In the genomic region with DNA sequence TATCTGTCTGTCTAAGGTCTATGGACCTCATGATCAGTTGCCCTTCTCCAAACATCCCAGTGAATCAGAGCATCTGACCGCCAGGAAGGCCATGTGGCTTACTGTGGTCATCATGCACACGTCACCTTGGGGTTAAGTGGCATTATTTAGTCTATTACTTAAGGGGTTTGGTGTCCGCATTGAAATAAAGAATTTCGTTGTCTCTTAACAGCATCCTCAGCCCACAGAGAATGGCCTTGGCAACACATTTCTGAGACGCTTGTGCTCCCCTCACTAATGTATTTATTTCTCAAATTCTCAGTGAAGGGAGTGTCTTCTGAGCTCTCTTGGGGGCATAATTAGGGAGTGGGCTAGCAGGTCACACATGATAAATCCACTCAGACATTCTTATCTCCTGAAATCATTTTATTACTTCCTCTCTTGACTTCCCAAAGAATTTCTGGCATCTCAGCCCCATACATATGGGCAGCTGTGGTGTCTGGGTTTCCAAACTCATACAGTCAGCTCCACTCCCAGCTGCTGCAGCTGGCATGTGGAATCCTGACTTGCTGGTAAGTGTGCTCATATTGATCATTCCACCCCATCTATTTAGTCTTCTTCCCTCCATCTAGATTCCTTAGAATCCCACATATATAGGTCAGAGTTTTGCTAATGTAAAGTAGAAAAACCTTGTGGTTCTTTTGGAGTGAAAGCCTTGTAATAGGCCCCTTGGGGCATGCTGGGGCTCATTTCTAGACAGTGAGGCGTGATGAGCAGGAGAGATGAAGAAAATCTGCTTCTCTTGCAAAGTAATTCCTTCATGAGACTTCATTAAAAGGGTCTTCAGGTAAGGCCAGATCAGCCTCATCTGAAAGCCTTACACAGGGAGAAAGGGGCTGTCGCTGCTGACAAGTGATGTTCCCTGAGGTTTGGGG, we compare ENCODE assay signal across 13 cellular contexts.
DNase-seq lines count a peak whose midpoint lies in the region; ATAC-seq, FAIRE-seq and TF ChIP-seq lines count a peak whose summit lies in the region.
"Had no signal": no experiment of that assay in that cellular context is flagged by ENCODE, and none has a peak within 500 bp of the region (broad histone marks: within the 10 kb centered on the region; RNA-seq: fewer than 3 reads in every experiment).

No MANE protein-coding gene starts in this region.

- no peak overlapping the region for H3K4me3 ChIP-seq in SJSA1
- H3K4me3 ChIP-seq in fibroblast of lung (replicated peaks in 1 of 4; ENCODE audit: control extremely low read depth in 1 of 4, insufficient read depth in 1 of 4, low read depth in 3 of 4, low read length in 4 of 4): no peak overlapping the region
- no peak overlapping the region for H3K4me3 ChIP-seq in smooth muscle cell

- FAIRE-seq in H54 (lab: Jason Lieb, UNC): peak; percentile 84

- H2AFZ ChIP-seq in fibroblast of lung (ENCODE audit: low read length) (no peak overlapping the region), smooth muscle cell (ENCODE audit: low read depth) (no peak overlapping the region)
- H2AFZ ChIP-seq: parathyroid adenoma had no signal

- ATAC-seq in HG03175 (IDR thresholded peaks at IDR 0.05; ENCODE audit: unreplicated experiment): no peak
- ATAC-seq in HG02763 (IDR thresholded peaks at IDR 0.05; ENCODE audit: unreplicated experiment): no peak
- ATAC-seq in HG03469 (IDR thresholded peaks at IDR 0.05; ENCODE audit: unreplicated experiment): no peak

- H3K9ac ChIP-seq in fibroblast of lung (ENCODE audit: insufficient read depth, low read length) (no peak overlapping the region), smooth muscle cell (ENCODE audit: low read depth) (peak overlapping the region; percentile 84)
- H3K9ac ChIP-seq: parathyroid adenoma had no signal

- no peaks in the 10 kb centered on the region for H3F3A ChIP-seq in smooth muscle cell (ENCODE audit: low read depth)

- H3K27ac ChIP-seq in SJSA1 (peak overlapping the region; percentile 93), fibroblast of lung (ENCODE audit: insufficient read depth, low read length) (peak overlapping the region; percentile 70), smooth muscle cell (ENCODE audit: low read depth) (peak overlapping the region; percentile 93)
- H3K27ac ChIP-seq: parathyroid adenoma had no signal

- H3K27me3 ChIP-seq in SJSA1 (replicated peaks) (no peaks in the 10 kb centered on the region), fibroblast of lung (ENCODE audit: control insufficient read depth, insufficient read depth, low read length) (no peaks in the 10 kb centered on the region), smooth muscle cell (ENCODE audit: low read depth) (no peaks in the 10 kb centered on the region)

- WGBS in smooth muscle cell (ENCODE audit: low lambda C conversion rate): 19% methylated on average over 7 of the region's 7 CpGs

- H3K4me2 ChIP-seq in fibroblast of lung (ENCODE audit: extremely low read depth, insufficient read depth, low read length) (peak overlapping the region; percentile 30), smooth muscle cell (peak overlapping the region; percentile 72)

- peak; percentile 35 for DNase-seq in H54 (ENCODE audit: insufficient read length, low spot score)
- DNase-seq in SJSA1 (ENCODE audit: low read depth in 1 of 2, low spot score in 2 of 2): peak; percentile 91 to 98
- DNase-seq in fibroblast of lung (ENCODE audit: low read depth in 2 of 2): peak; percentile 49 to 100
- DNase-seq in smooth muscle cell (lab: John Stamatoyannopoulos, UW; ENCODE audit: unreplicated experiment): no peak
- DNase-seq: activated CD4-positive, alpha-beta T cell treated with anti-CD3 and anti-CD28 coated beads, Interleukin-2, amount 10 ng/mL, durations not matched to agents 7 days and 5 days; activated naive CD4-positive, alpha-beta T cell treated with anti-CD3 and anti-CD28 coated beads for 36 hours; effector memory CD4-positive, alpha-beta T cell; GDM1; NCI-H2081 treated with DMSO at 0.1 percent for 48 hours had no signal

- H4K20me1 ChIP-seq in fibroblast of lung (ENCODE audit: control insufficient read depth, extremely low read depth, insufficient read depth, low read length) (no peaks in the 10 kb centered on the region), smooth muscle cell (ENCODE audit: low read depth) (no peaks in the 10 kb centered on the region)

- TF ChIP-seq CTCF in fibroblast of lung (conservative IDR thresholded peaks at IDR 0.05 in 1 of 2, IDR thresholded peaks at IDR 0.05 in 1 of 2; ENCODE audit: low read depth in 1 of 2, low read length in 2 of 2) (no peak), smooth muscle cell (IDR thresholded peaks at IDR 0.05; ENCODE audit: borderline replicate concordance, insufficient read depth, poor library complexity, severe bottlenecking) (no peak)

- H3K36me3 ChIP-seq in SJSA1: no peaks in the 10 kb centered on the region
- no peaks in the 10 kb centered on the region for H3K36me3 ChIP-seq in fibroblast of lung (ENCODE audit: control insufficient read depth, insufficient read depth, low read length)
- H3K36me3 ChIP-seq in smooth muscle cell (ENCODE audit: low read depth): no peaks in the 10 kb centered on the region

- H3K79me2 ChIP-seq in fibroblast of lung (ENCODE audit: control insufficient read depth, insufficient read depth, low read length): no peaks in the 10 kb centered on the region
- no peaks in the 10 kb centered on the region for H3K79me2 ChIP-seq in smooth muscle cell (ENCODE audit: low read depth)
- H3K79me2 ChIP-seq: parathyroid adenoma had no signal

- H3K9me3 ChIP-seq in SJSA1 (replicated peaks) (no peaks in the 10 kb centered on the region), fibroblast of lung (ENCODE audit: control insufficient read depth, insufficient read depth, low read depth, low read length) (no peaks in the 10 kb centered on the region), smooth muscle cell (replicated peaks; ENCODE audit: low read depth) (no peaks in the 10 kb centered on the region)

- H3K4me1 ChIP-seq in SJSA1 (replicated peaks) (peaks cover 43% of the 10 kb centered on the region), fibroblast of lung (ENCODE audit: control insufficient read depth, extremely low read depth, insufficient read depth, low read length) (peaks cover 6% of the 10 kb centered on the region), smooth muscle cell (ENCODE audit: low read depth) (peaks cover 8% of the 10 kb centered on the region)
- H3K4me1 ChIP-seq: parathyroid adenoma had no signal

- TF ChIP-seq POLR2A in H54 (IDR thresholded peaks at IDR 0.05; ENCODE audit: low read depth, low read length): no peak
